15 cellular contexts compared by ENCODE assay signal in the genomic region with DNA sequence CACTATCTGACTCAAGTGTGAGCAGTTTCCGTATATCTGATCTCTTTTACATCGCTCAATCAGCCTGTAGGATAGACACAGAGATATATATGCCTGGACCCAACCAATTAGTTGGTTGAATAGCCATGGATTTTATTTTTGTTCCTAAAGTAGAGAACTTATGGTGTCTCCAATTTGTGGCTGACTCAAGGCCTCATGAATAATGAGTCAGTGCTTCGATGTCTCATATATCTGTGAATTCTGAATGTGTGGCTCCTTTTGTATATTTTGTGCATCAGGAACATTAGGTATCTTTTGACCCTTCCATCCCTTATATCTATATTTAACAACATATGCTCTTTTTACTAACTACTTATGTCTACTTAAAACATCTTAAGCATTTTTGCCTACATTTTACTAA.
"Had no signal": no experiment of that assay in that cellular context is flagged by ENCODE, and none has a peak within 500 bp of the region (broad histone marks: within the 10 kb centered on the region; RNA-seq: fewer than 3 reads in every experiment).

No MANE protein-coding gene starts in this region.

- H3K27me3 ChIP-seq: cardiac muscle cell, esophagus muscularis mucosa, sigmoid colon, stomach, upper lobe of right lung had no signal

- H3K9me3 ChIP-seq: esophagus muscularis mucosa, sigmoid colon, stomach, thoracic aorta, upper lobe of right lung had no signal

- H3K4me1 ChIP-seq: esophagus muscularis mucosa, sigmoid colon, stomach, upper lobe of right lung had no signal

- H3K36me3 ChIP-seq: cardiac muscle cell, sigmoid colon, stomach, thoracic aorta, upper lobe of right lung had no signal

- DNase-seq: activated CD4-positive, alpha-beta T cell treated with anti-CD3 and anti-CD28 coated beads, Interleukin-2, amount 50 U/mL, for 1 hour; activated CD8-positive, alpha-beta memory T cell treated with anti-CD3 and anti-CD28 coated beads for 24 hours; activated naive CD4-positive, alpha-beta T cell treated with anti-CD3 and anti-CD28 coated beads for 36 hours; activated naive CD8-positive, alpha-beta T cell treated with anti-CD3 and anti-CD28 coated beads, Interleukin-2, amount 50 U/mL, for 24 hours; aorta; dorsolateral prefrontal cortex; head of caudate nucleus; sigmoid colon; stimulated activated CD4-positive, alpha-beta T cell treated with anti-CD3 and anti-CD28 coated beads, Interleukin-1b, Interleukin-23, amount 100 ng/mL, for 48 hours; stomach; SW 1271; upper lobe of right lung had no signal

- H3K27ac ChIP-seq: cardiac muscle cell, esophagus muscularis mucosa, sigmoid colon, stomach, thoracic aorta, upper lobe of right lung had no signal

- H3K4me3 ChIP-seq: cardiac muscle cell, dorsolateral prefrontal cortex, esophagus muscularis mucosa, sigmoid colon, stomach, thoracic aorta, upper lobe of right lung had no signal
